15 cellular contexts compared by ENCODE assay signal in genomic region chr5:111398013-111398412, GRCh38.
"Had no signal": no experiment of that assay in that cellular context is flagged by ENCODE, and none has a peak within 500 bp of the region (broad histone marks: within the 10 kb centered on the region; RNA-seq: fewer than 3 reads in every experiment).

No MANE protein-coding gene starts in this region.

- H3K27ac Mint-ChIP-seq: activated B cell treated with CpG ODN at 0.5 μM for 24 hours had no signal

- ATAC-seq: naive thymus-derived CD4-positive, alpha-beta T cell had no signal

- DNase-seq: activated B cell treated with CpG ODN at 0.5 μM for 24 hours; activated CD4-positive, alpha-beta T cell treated with anti-CD3 and anti-CD28 coated beads, Interleukin-2, amount 50 U/mL, for 4 hours; activated effector memory CD4-positive, alpha-beta T cell treated with anti-CD3 and anti-CD28 coated beads, Interleukin-2, amount 50 U/mL, for 16 hours; adrenal gland; colonic mucosa; esophagus squamous epithelium; foreskin fibroblast; head of caudate nucleus; naive thymus-derived CD4-positive, alpha-beta T cell; nucleus accumbens; substantia nigra; transverse colon had no signal

- H3K27me3 ChIP-seq: adrenal gland, colonic mucosa, esophagus squamous epithelium, right atrium auricular region, transverse colon had no signal

- H3K4me3 ChIP-seq: adrenal gland, colonic mucosa, esophagus squamous epithelium, right atrium auricular region, skin epidermis, transverse colon had no signal

- H3K9me3 ChIP-seq: adrenal gland, colonic mucosa, esophagus squamous epithelium, right atrium auricular region, transverse colon had no signal

- FAIRE-seq: TTC549 had no signal

- H3K27ac ChIP-seq: adrenal gland, colonic mucosa, esophagus squamous epithelium, right atrium auricular region, skin epidermis, transverse colon had no signal

- H3K4me1 ChIP-seq: adrenal gland, colonic mucosa, esophagus squamous epithelium, right atrium auricular region, transverse colon had no signal

- H3K4me3 Mint-ChIP-seq: activated B cell treated with CpG ODN at 0.5 μM for 24 hours had no signal

- H3K4me1 Mint-ChIP-seq: activated B cell treated with CpG ODN at 0.5 μM for 24 hours had no signal

- H3K27me3 Mint-ChIP-seq: activated B cell treated with CpG ODN at 0.5 μM for 24 hours; naive thymus-derived CD4-positive, alpha-beta T cell had no signal

- H3K9me3 Mint-ChIP-seq: activated B cell treated with CpG ODN at 0.5 μM for 24 hours had no signal

- H3K36me3 ChIP-seq: adrenal gland, colonic mucosa, esophagus squamous epithelium, right atrium auricular region, transverse colon had no signal
